In genomic region chr6:170136541-170137175, GRCh38 we compare ENCODE assay signal across 15 cellular contexts.
DNase-seq lines count a peak whose midpoint lies in the region; ATAC-seq and TF ChIP-seq lines count a peak whose summit lies in the region.
"Had no signal": no experiment of that assay in that cellular context is flagged by ENCODE, and none has a peak within 500 bp of the region (broad histone marks: within the 10 kb centered on the region; RNA-seq: fewer than 3 reads in every experiment).

No MANE protein-coding gene starts in this region.

- H3K36me3 ChIP-seq in RWPE2 (ENCODE audit: low read depth) = no peaks in the 10 kb centered on the region
- H3K36me3 ChIP-seq in left lung = no peaks in the 10 kb centered on the region
- H3K36me3 ChIP-seq in skeletal muscle tissue (ENCODE audit: control insufficient read depth in 3 of 3, insufficient read depth in 3 of 3, low read length in 3 of 3) = peaks cover 0 to 4% (median 0%) of the 10 kb centered on the region in 3 donors
- no peaks in the 10 kb centered on the region for H3K36me3 ChIP-seq in colonic mucosa
- H3K36me3 ChIP-seq: brain microvascular endothelial cell had no signal

- ATAC-seq in RWPE2 (ENCODE audit: low read depth) = no peak
- ATAC-seq in left lung = no peak
- no peak for ATAC-seq in HG02938 (IDR thresholded peaks at IDR 0.05; ENCODE audit: unreplicated experiment)
- ATAC-seq: activated CD8-positive, alpha-beta T cell treated with anti-CD3 and anti-CD28 coated beads, Interleukin-2, amount 10 ng/mL, durations not matched to agents 7 days and 5 days had no signal

- H3K4me1 ChIP-seq in RWPE2 (ENCODE audit: insufficient read depth, poor library complexity, severe bottlenecking) (no peaks in the 10 kb centered on the region), left lung (peaks cover 0 to 5% of the 10 kb centered on the region in 2 donors), skeletal muscle tissue (ENCODE audit: control insufficient read depth in 3 of 3, insufficient read depth in 3 of 3, low read length in 3 of 3) (peaks cover 5 to 26% (median 23%) of the 10 kb centered on the region in 3 donors), colonic mucosa (no peaks in the 10 kb centered on the region)

- TF ChIP-seq CTCF in RWPE2 (IDR thresholded peaks at IDR 0.05; ENCODE audit: poor library complexity, severe bottlenecking) (no peak), left lung (IDR thresholded peaks at IDR 0.05) (no peak), colonic mucosa (IDR thresholded peaks at IDR 0.05) (no peak)

- H3K9ac ChIP-seq in skeletal muscle tissue (ENCODE audit: low read depth in 1 of 3, low read length in 3 of 3) = peak overlapping the region in 1 of 3 donors; percentile 73
- H3K9ac ChIP-seq in colonic mucosa (ENCODE audit: low read depth in 2 of 2, low read length in 2 of 2) = no peak overlapping the region

- H3K9me3 ChIP-seq in RWPE2 (ENCODE audit: severe bottlenecking) (no peaks in the 10 kb centered on the region), left lung (peaks cover 0 to 6% of the 10 kb centered on the region in 2 donors), skeletal muscle tissue (ENCODE audit: control insufficient read depth in 3 of 3, low read length in 3 of 3) (peaks cover 0 to 2% (median 0%) of the 10 kb centered on the region in 3 donors), colonic mucosa (no peaks in the 10 kb centered on the region)

- peak; percentile 7 for DNase-seq in 8988T
- peak; percentile 55 for DNase-seq in RWPE2 (ENCODE audit: low spot score)
- DNase-seq in left lung = peak; percentile 25 to 78
- DNase-seq in colonic mucosa = no peak
- DNase-seq in NCI-H2196 treated with DMSO at 0.1 percent for 48 hours (lab: John Stamatoyannopoulos, UW; ENCODE audit: unreplicated experiment) = no peak
- no peak for DNase-seq in NCI-H187 (lab: John Stamatoyannopoulos, UW)
- DNase-seq: activated CD8-positive, alpha-beta T cell treated with anti-CD3 and anti-CD28 coated beads, Interleukin-2, amount 10 ng/mL, durations not matched to agents 7 days and 5 days; brain microvascular endothelial cell; DMS53; HCEC 1CT; NCI-H1105; stimulated activated CD4-positive, alpha-beta T cell treated with anti-CD3 and anti-CD28 coated beads, Interleukin-4, amount 100 ng/mL, for 1 hour had no signal

- H3K4me3 ChIP-seq in RWPE2 (ENCODE audit: severe bottlenecking) = no peak overlapping the region
- no peak overlapping the region for H3K4me3 ChIP-seq in left lung
- H3K4me3 ChIP-seq in skeletal muscle tissue (ENCODE audit: low read length in 3 of 3) = peak overlapping the region in 1 of 3 donors; percentile 35
- no peak overlapping the region for H3K4me3 ChIP-seq in colonic mucosa
- H3K4me3 ChIP-seq: SK-N-MC had no signal

- intact Hi-C loops in left lung (cut with DNase I) (no loop called here), colonic mucosa (cut with DNase I) (no loop called here)

- H3K27ac ChIP-seq in RWPE2 (ENCODE audit: poor library complexity, severe bottlenecking) (no peak overlapping the region), left lung (peak overlapping the region; percentile 36 to 68), skeletal muscle tissue (ENCODE audit: low read depth, low read length) (peak overlapping the region; percentile 74), colonic mucosa (no peak overlapping the region)
- H3K27ac ChIP-seq: brain microvascular endothelial cell had no signal

- H3K27me3 ChIP-seq in RWPE2 (ENCODE audit: insufficient read depth, poor library complexity, severe bottlenecking) = no peaks in the 10 kb centered on the region
- H3K27me3 ChIP-seq in left lung = peaks cover 0 to 15% of the 10 kb centered on the region in 2 donors
- H3K27me3 ChIP-seq in skeletal muscle tissue (ENCODE audit: control insufficient read depth in 3 of 3, insufficient read depth in 3 of 3, low read length in 3 of 3) = peaks cover 0 to 4% (median 0%) of the 10 kb centered on the region in 3 donors
- H3K27me3 ChIP-seq in colonic mucosa = no peaks in the 10 kb centered on the region
- H3K27me3 ChIP-seq: brain microvascular endothelial cell had no signal

Comparison
In these comparisons a context has a peak if more than half of its experiments do, and no peak if none do; other contexts are left out.
1. DNase-seq: peak in 8988T (single experiment), RWPE2 (single experiment) and left lung (2 of 2); none in colonic mucosa (single experiment), NCI-H2196 treated with DMSO at 0.1 percent for 48 hours (single experiment) and NCI-H187 (0 of 2).
2. H3K27ac ChIP-seq: peak in left lung (2 of 2) and skeletal muscle tissue (single experiment); none in RWPE2 (single experiment) and colonic mucosa (single experiment).